8 cellular contexts compared by ENCODE assay signal in genomic region chr7:39948932-39949928, GRCh38. TPM values are rescaled to one million over a fixed set of nuclear protein-coding genes. Genes with fewer than 3 reads are reported as not detected.
A peak's percentile ranks its signal among the peaks of the same experiment; 100 is the strongest.
DNase-seq lines count a peak whose midpoint lies in the region; ATAC-seq and TF ChIP-seq lines count a peak whose summit lies in the region.

No MANE protein-coding gene starts in this region.

- peak overlapping the region; percentile 96 for H3K27ac ChIP-seq in testis

- POLR2A ChIA-PET in activated naive CD8-positive, alpha-beta T cell treated with anti-CD3 and anti-CD28 coated beads, Interleukin-2, amount 10 ng/mL, durations not matched to agents 7 days and 5 days (lab: Charles Lee), result interaction anchor here (0.7 to 1.1 kb wide), 6 partner anchors 33 to 1839 kb away, joined by 3 to 4 read pairs (median 4); partner anchors contain the start of genes MPLKIP and SUGCT

- no peaks in the 10 kb centered on the region for H3K27me3 ChIP-seq in testis

- H3K4me3 Mint-ChIP-seq in activated naive CD8-positive, alpha-beta T cell treated with anti-CD3 and anti-CD28 coated beads, Interleukin-2, amount 10 ng/mL, durations not matched to agents 7 days and 5 days, result peak overlapping the region; percentile 96
- peak overlapping the region; percentile 99 for H3K4me3 Mint-ChIP-seq in glutamatergic neuron (ENCODE audit: unreplicated experiment)

- peak; percentile 71 for ATAC-seq in HG02678 (IDR thresholded peaks at IDR 0.05; ENCODE audit: unreplicated experiment)
- ATAC-seq in activated naive CD8-positive, alpha-beta T cell treated with anti-CD3 and anti-CD28 coated beads, Interleukin-2, amount 10 ng/mL, durations not matched to agents 7 days and 5 days (ENCODE audit: low read depth), result peak; percentile 75
- ATAC-seq in omental fat pad (ENCODE audit: low FRiP score), result peak; percentile 96

- H3K4me1 ChIP-seq in testis, result peaks cover 3% of the 10 kb centered on the region

- peaks cover 23% of the 10 kb centered on the region for H3K4me1 Mint-ChIP-seq in activated naive CD8-positive, alpha-beta T cell treated with anti-CD3 and anti-CD28 coated beads, Interleukin-2, amount 10 ng/mL, durations not matched to agents 7 days and 5 days
- H3K4me1 Mint-ChIP-seq in glutamatergic neuron (ENCODE audit: low read depth, unreplicated experiment), result peaks cover 8% of the 10 kb centered on the region

- H3K36me3 ChIP-seq in testis (ENCODE audit: low read depth, missing control alignments), result no peaks in the 10 kb centered on the region

- peaks cover 9% of the 10 kb centered on the region for H3K36me3 Mint-ChIP-seq in activated naive CD8-positive, alpha-beta T cell treated with anti-CD3 and anti-CD28 coated beads, Interleukin-2, amount 10 ng/mL, durations not matched to agents 7 days and 5 days
- no peaks in the 10 kb centered on the region for H3K36me3 Mint-ChIP-seq in glutamatergic neuron (ENCODE audit: unreplicated experiment)

- H3K9me3 ChIP-seq in testis, result no peaks in the 10 kb centered on the region

- intact Hi-C loops in testis (cut with DNase I; ENCODE audit: low total_unique reads), result no loop called here

- WGBS in testis, 2 donors, result 0 to 1% methylated on average over 55 to 65 of the region's 75 CpGs

- peak; percentile 90 for TF ChIP-seq POLR2A in testis (IDR thresholded peaks at IDR 0.05)

- no peaks in the 10 kb centered on the region for H3K9me3 Mint-ChIP-seq in activated naive CD8-positive, alpha-beta T cell treated with anti-CD3 and anti-CD28 coated beads, Interleukin-2, amount 10 ng/mL, durations not matched to agents 7 days and 5 days
- peaks cover 15% of the 10 kb centered on the region for H3K9me3 Mint-ChIP-seq in glutamatergic neuron (ENCODE audit: unreplicated experiment)

- DNase-seq in GM12864 (ENCODE audit: low read depth), result peak; percentile 98
- peak; percentile 99 for DNase-seq in NCI-H1105 treated with DMSO at 0.1 percent for 48 hours (lab: John Stamatoyannopoulos, UW)
- peak; percentile 98 for DNase-seq in SKM-1 treated with dmso at 0.1 percent for 144 hours (lab: John Stamatoyannopoulos, UW; ENCODE audit: unreplicated experiment)
- peak; percentile 97 for DNase-seq in activated naive CD8-positive, alpha-beta T cell treated with anti-CD3 and anti-CD28 coated beads, Interleukin-2, amount 10 ng/mL, durations not matched to agents 7 days and 5 days
- peak; percentile 97 for DNase-seq in glutamatergic neuron
- peak; percentile 86 for DNase-seq in omental fat pad (ENCODE audit: low spot score)
- DNase-seq in testis, result peak; percentile 99

- peak overlapping the region; percentile 99 for H3K27ac Mint-ChIP-seq in activated naive CD8-positive, alpha-beta T cell treated with anti-CD3 and anti-CD28 coated beads, Interleukin-2, amount 10 ng/mL, durations not matched to agents 7 days and 5 days
- peak overlapping the region; percentile 99 for H3K27ac Mint-ChIP-seq in glutamatergic neuron (ENCODE audit: unreplicated experiment)

- H3K27me3 Mint-ChIP-seq in activated naive CD8-positive, alpha-beta T cell treated with anti-CD3 and anti-CD28 coated beads, Interleukin-2, amount 10 ng/mL, durations not matched to agents 7 days and 5 days, result peaks cover 2% of the 10 kb centered on the region
- H3K27me3 Mint-ChIP-seq in glutamatergic neuron (ENCODE audit: unreplicated experiment), result peaks cover 12% of the 10 kb centered on the region

- H3K4me3 ChIP-seq in GM12864 (ENCODE audit: low read depth, low read length) (peak overlapping the region; percentile 86), testis (peak overlapping the region; percentile 64 to 91)

- no peak for TF ChIP-seq CTCF in GM12864 (IDR thresholded peaks at IDR 0.05; ENCODE audit: low read depth, low read length, missing control alignments)
- no peak for TF ChIP-seq CTCF in glutamatergic neuron (IDR thresholded peaks at IDR 0.05; ENCODE audit: partially characterized antibody, unreplicated experiment)
- no peak for TF ChIP-seq CTCF in omental fat pad (IDR thresholded peaks at IDR 0.05)
- no peak for TF ChIP-seq CTCF in testis (IDR thresholded peaks at IDR 0.05)

RNA-seq across cellular contexts. Expression of gene CDK13, which starts 0.8 kb away (rescaled TPM):
- total RNA-seq in activated naive CD8-positive, alpha-beta T cell treated with anti-CD3 and anti-CD28 coated beads, Interleukin-2, amount 10 ng/mL, durations not matched to agents 7 days and 5 days, result 10 to 100 TPM; 62.7 to 65.2 TPM
- 53.2 TPM for total RNA-seq in glutamatergic neuron (ENCODE audit: unreplicated experiment)
- total RNA-seq in omental fat pad, result 10 to 100 TPM; 53.9 to 93.6 (median 60.3) TPM
- 100 to 1,000 TPM; 134 to 140 TPM for total RNA-seq in testis
- polyA plus RNA-seq in testis (ENCODE audit: insufficient read depth, low read depth, low replicate concordance), result 55.1 TPM

Comparison
In these comparisons a context has a peak if more than half of its experiments do, and no peak if none do; other contexts are left out.
1. Peak in every context shown above with its lines: DNase-seq, ATAC-seq, H3K4me3 ChIP-seq and H3K27ac ChIP-seq.